In genomic region chr10:62095341-62096071, GRCh38 we compare ENCODE assay signal across 8 cellular contexts.
DNase-seq lines count a peak whose midpoint lies in the region; ATAC-seq and TF ChIP-seq lines count a peak whose summit lies in the region.

No MANE protein-coding gene starts in this region.

- H3K4me3 ChIP-seq in SJSA1 = no peak overlapping the region
- H3K4me3 ChIP-seq in prostate gland = no peak overlapping the region
- no peak overlapping the region for H3K4me3 ChIP-seq in ascending aorta

- H3K4me1 ChIP-seq in SJSA1 (replicated peaks) (peaks cover 47% of the 10 kb centered on the region), prostate gland (replicated peaks) (peaks cover 26% of the 10 kb centered on the region), ascending aorta (peaks cover 4 to 19% of the 10 kb centered on the region in 2 donors)

- H3K36me3 Mint-ChIP-seq in naive thymus-derived CD8-positive, alpha-beta T cell = peaks cover 21 to 43% (median 30%) of the 10 kb centered on the region in 3 donors

- H3K36me3 ChIP-seq in SJSA1 = peaks cover 51% of the 10 kb centered on the region
- H3K36me3 ChIP-seq in prostate gland = peaks cover 5 to 17% of the 10 kb centered on the region in 2 donors
- peaks cover 28 to 45% of the 10 kb centered on the region in 2 donors for H3K36me3 ChIP-seq in ascending aorta

- H3K27me3 ChIP-seq in SJSA1 (replicated peaks) (no peaks in the 10 kb centered on the region), prostate gland (replicated peaks; ENCODE audit: insufficient read depth) (no peaks in the 10 kb centered on the region), ascending aorta (no peaks in the 10 kb centered on the region)

- H3K9me3 ChIP-seq in SJSA1 (replicated peaks) (no peaks in the 10 kb centered on the region), prostate gland (no peaks in the 10 kb centered on the region), ascending aorta (no peaks in the 10 kb centered on the region)

- H3K27ac ChIP-seq in SJSA1 (peak overlapping the region; percentile 92), prostate gland (peak overlapping the region; percentile 47 to 60), ascending aorta (peak overlapping the region in 1 of 2 donors; percentile 27)

- H3K27me3 Mint-ChIP-seq in naive thymus-derived CD8-positive, alpha-beta T cell = no peaks in the 10 kb centered on the region

- POLR2A ChIA-PET in naive thymus-derived CD8-positive, alpha-beta T cell (lab: Charles Lee) = no interaction called here

- H3K4me3 Mint-ChIP-seq in naive thymus-derived CD8-positive, alpha-beta T cell = no peak overlapping the region

- peaks cover 0 to 9% (median 1%) of the 10 kb centered on the region in 4 donors for H3K4me1 Mint-ChIP-seq in naive thymus-derived CD8-positive, alpha-beta T cell

- TF ChIP-seq CTCF in prostate gland (IDR thresholded peaks at IDR 0.05) (no peak), ascending aorta (IDR thresholded peaks at IDR 0.05) (no peak)

- intact Hi-C loops in prostate gland (cut with DNase I) (no loop called here), ascending aorta (cut with DNase I) (loop anchor here (5.0 kb wide), 3 partner anchors 48 to 193 kb away; partner anchors contain the start of gene ARID5B)

- DNase-seq in EH (ENCODE audit: low read depth) (peak; percentile 56), SJSA1 (ENCODE audit: low read depth in 1 of 2, low spot score in 2 of 2) (peak in 1 of 2 experiments; percentile 85), fibroblast of the conjunctiva (ENCODE audit: low read depth) (peak; percentile 91), prostate gland (ENCODE audit: low spot score) (peak; percentile 50), ascending aorta (ENCODE audit: low spot score in 2 of 2) (no peak)
- no peak for DNase-seq in naive thymus-derived CD8-positive, alpha-beta T cell

- H3K27ac Mint-ChIP-seq in naive thymus-derived CD8-positive, alpha-beta T cell = peak overlapping the region in 1 of 10 donors; percentile 19

- TF ChIP-seq POLR2A in prostate gland (IDR thresholded peaks at IDR 0.05) = no peak

- WGBS in prostate gland = 10% methylated on average over 10 of the region's 10 CpGs

- peaks cover 0 to 4% (median 0%) of the 10 kb centered on the region in 9 donors for H3K9me3 Mint-ChIP-seq in naive thymus-derived CD8-positive, alpha-beta T cell

- ATAC-seq in HG03460 (IDR thresholded peaks at IDR 0.05; ENCODE audit: unreplicated experiment) (no peak), GM18870 (IDR thresholded peaks at IDR 0.05; ENCODE audit: unreplicated experiment) (no peak)
- no peak for ATAC-seq in naive thymus-derived CD8-positive, alpha-beta T cell

Comparison
In these comparisons a context has a peak if more than half of its experiments do, and no peak if none do; other contexts are left out.
1. DNase-seq: peak in EH (single experiment), fibroblast of the conjunctiva (single experiment) and prostate gland (single experiment); none in ascending aorta (0 of 2) and naive thymus-derived CD8-positive, alpha-beta T cell (0 of 10).